Comparison of ENCODE assay signal across 8 cellular contexts in genomic region chr19:3060852-3061182, GRCh38. TPM values are rescaled to one million over a fixed set of nuclear protein-coding genes. Genes with fewer than 3 reads are reported as not detected.
DNase-seq lines count a peak whose midpoint lies in the region; ATAC-seq, FAIRE-seq and TF ChIP-seq lines count a peak whose summit lies in the region.

No MANE protein-coding gene starts in this region.

- DNase-seq in SK-N-SH (no peak), adipocyte (ENCODE audit: low read depth) (no peak), kidney (no peak), NK-92 (lab: John Stamatoyannopoulos, UW; ENCODE audit: unreplicated experiment) (no peak), NCI-H510A (lab: John Stamatoyannopoulos, UW) (no peak)

- FAIRE-seq in kidney (lab: Jason Lieb, UNC), result no peak

- POLR2A ChIA-PET in SK-N-SH (lab: Yijun Ruan, JAX), result interaction anchor here (0.6 to 1.1 kb wide), 3 partner anchors 9 to 1414 kb away, joined by 3 read pairs; no protein-coding TSS in a partner anchor

- H3K27me3 ChIP-seq in SK-N-SH (ENCODE audit: insufficient read depth) (no peaks in the 10 kb centered on the region), adipocyte (replicated peaks; ENCODE audit: control insufficient read depth, insufficient read depth, low read length) (no peaks in the 10 kb centered on the region), subcutaneous abdominal adipose tissue (ENCODE audit: control insufficient read depth in 5 of 5, insufficient read depth in 4 of 5, low read length in 5 of 5) (no peaks in the 10 kb centered on the region)

- ATAC-seq in SK-N-SH treated with all-trans-retinoic acid at 6 μM for 48 hours (no peak), GM18511 (IDR thresholded peaks at IDR 0.05; ENCODE audit: unreplicated experiment) (no peak)

- H3K36me3 ChIP-seq in SK-N-SH (replicated peaks in 1 of 2; ENCODE audit: control insufficient read depth in 1 of 2, insufficient read depth in 2 of 2, low read length in 1 of 2), result peaks cover 33% of the 10 kb centered on the region in 2 experiments
- H3K36me3 ChIP-seq in adipocyte (ENCODE audit: control insufficient read depth, insufficient read depth, low read length, severe bottlenecking), result peaks cover 26% of the 10 kb centered on the region
- H3K36me3 ChIP-seq in kidney (ENCODE audit: control insufficient read depth in 1 of 2, insufficient read depth in 2 of 2, low read length in 2 of 2), result peaks cover 5 to 17% of the 10 kb centered on the region in 2 donors
- H3K36me3 ChIP-seq in subcutaneous abdominal adipose tissue (ENCODE audit: control insufficient read depth in 5 of 5, insufficient read depth in 5 of 5, low read length in 5 of 5), result peaks cover 0 to 37% (median 30%) of the 10 kb centered on the region in 5 donors

- no peaks in the 10 kb centered on the region for H3K9me2 ChIP-seq in SK-N-SH

- TF ChIP-seq RAD21 in SK-N-SH (IDR thresholded peaks at IDR 0.05; ENCODE audit: low read length), result no peak

- no peak for TF ChIP-seq EP300 in SK-N-SH (IDR thresholded peaks at IDR 0.05; ENCODE audit: borderline replicate concordance in 1 of 2, low read depth in 1 of 2, low read length in 1 of 2)

- WGBS in SK-N-SH (ENCODE audit: low lambda C conversion rate), result 85% methylated on average over 5 of the region's 5 CpGs

- H3K79me2 ChIP-seq in SK-N-SH (ENCODE audit: insufficient read depth), result peaks cover 42% of the 10 kb centered on the region

- H3K27ac ChIP-seq in SK-N-SH (ENCODE audit: low read depth in 2 of 2, low read length in 1 of 2), result peak overlapping the region; percentile 19 to 83; a peak in 2 of 4 replicates
- H3K27ac ChIP-seq in kidney (ENCODE audit: low read depth in 2 of 2, low read length in 2 of 2), result peak overlapping the region; percentile 94
- peak overlapping the region; percentile 77 for H3K27ac ChIP-seq in subcutaneous abdominal adipose tissue (ENCODE audit: low read depth, low read length)

- H4K20me1 ChIP-seq in SK-N-SH (ENCODE audit: insufficient read depth), result peaks cover 17% of the 10 kb centered on the region

- intact Hi-C loops in kidney (cut with DNase I), result no loop called here

- no peaks in the 10 kb centered on the region for H3K9me3 ChIP-seq in SK-N-SH
- H3K9me3 ChIP-seq in adipocyte (ENCODE audit: control insufficient read depth, low read length), result no peaks in the 10 kb centered on the region
- H3K9me3 ChIP-seq in kidney (ENCODE audit: control insufficient read depth in 1 of 2, low read length in 2 of 2), result no peaks in the 10 kb centered on the region
- no peaks in the 10 kb centered on the region for H3K9me3 ChIP-seq in subcutaneous abdominal adipose tissue (ENCODE audit: control insufficient read depth in 5 of 5, low read length in 5 of 5)

- H2AFZ ChIP-seq in SK-N-SH (ENCODE audit: low read depth), result no peak overlapping the region

- CTCF ChIA-PET in SK-N-SH (lab: Yijun Ruan, JAX), result interaction anchor here (0.7 to 3.4 kb wide), 6 partner anchors 9 to 172 kb away, joined by 3 to 17 read pairs (median 4); no protein-coding TSS in a partner anchor

- peak overlapping the region; percentile 94 for H3K4me2 ChIP-seq in SK-N-SH

- no peaks in the 10 kb centered on the region for H3F3A ChIP-seq in SK-N-SH (replicated peaks; ENCODE audit: insufficient read depth)

- H3K9ac ChIP-seq in SK-N-SH, result peak overlapping the region; percentile 86
- H3K9ac ChIP-seq in adipocyte (ENCODE audit: low read length), result peak overlapping the region; percentile 93
- H3K9ac ChIP-seq in kidney (ENCODE audit: low read length in 2 of 2), result peak overlapping the region; percentile 55 to 78
- peak overlapping the region; percentile 7 to 84 (median 73) for H3K9ac ChIP-seq in subcutaneous abdominal adipose tissue (ENCODE audit: low read length in 5 of 5)

- peak overlapping the region; percentile 71 to 74 for H3K4me3 ChIP-seq in SK-N-SH (ENCODE audit: low read depth in 2 of 2, low read length in 1 of 2)
- H3K4me3 ChIP-seq in adipocyte (ENCODE audit: low read length), result peak overlapping the region; percentile 89
- H3K4me3 ChIP-seq in kidney (ENCODE audit: low read length in 2 of 2), result peak overlapping the region; percentile 64 to 67
- peak overlapping the region; percentile 55 to 78 (median 69) for H3K4me3 ChIP-seq in subcutaneous abdominal adipose tissue (ENCODE audit: low read depth in 1 of 5, low read length in 5 of 5)

- TF ChIP-seq CTCF in SK-N-SH (IDR thresholded peaks at IDR 0.05), result no peak
- TF ChIP-seq CTCF in kidney (IDR thresholded peaks at IDR 0.05; ENCODE audit: borderline replicate concordance, extremely low read depth, insufficient read depth), result no peak

- H3K4me1 ChIP-seq in SK-N-SH (ENCODE audit: control insufficient read depth in 1 of 2, insufficient read depth in 2 of 2, low read depth in 1 of 2, low read length in 1 of 2) (peaks cover 0 to 3% of the 10 kb centered on the region in 2 experiments; a peak in 1 of 4 replicates), adipocyte (ENCODE audit: control insufficient read depth, insufficient read depth, low read length) (peaks cover 24% of the 10 kb centered on the region), kidney (ENCODE audit: control insufficient read depth in 1 of 2, insufficient read depth in 1 of 2, low read depth in 1 of 2, low read length in 2 of 2) (peaks cover 22 to 38% of the 10 kb centered on the region in 2 donors), subcutaneous abdominal adipose tissue (ENCODE audit: control insufficient read depth in 5 of 5, insufficient read depth in 5 of 5, low read length in 5 of 5) (peaks cover 2 to 51% (median 46%) of the 10 kb centered on the region in 5 donors)

TF ChIP-seq in SK-N-SH, 30 proteins besides CTCF, POLR2A, EP300 and RAD21:
- TF ChIP-seq SIN3A (IDR thresholded peaks at IDR 0.05; ENCODE audit: borderline replicate concordance, low read depth, low read length) (no peak), MAX (IDR thresholded peaks at IDR 0.05; ENCODE audit: low read depth) (no peak), RCOR1 (IDR thresholded peaks at IDR 0.05; ENCODE audit: low read length) (no peak), FOXJ3 (CRISPR knock-in tag; IDR thresholded peaks at IDR 0.05) (no peak), CHD2 (IDR thresholded peaks at IDR 0.05; ENCODE audit: low read length, partially characterized antibody) (no peak)
TF ChIP-seq in SK-N-SH: peak in this region for 0.

TF ChIP-seq in SK-N-SH treated with all-trans-retinoic acid at 6 μM for 48 hours, 23 proteins besides CTCF, POLR2A, EP300 and RAD21 (continues in another document):
- TF ChIP-seq GLIS3 (CRISPR knock-in tag; IDR thresholded peaks at IDR 0.05) (no peak), RARB (CRISPR knock-in tag; IDR thresholded peaks at IDR 0.05) (no peak), ZNF8 (CRISPR knock-in tag; IDR thresholded peaks at IDR 0.05) (no peak), SNAI2 (CRISPR knock-in tag; IDR thresholded peaks at IDR 0.05) (no peak), ESRRG (CRISPR knock-in tag; IDR thresholded peaks at IDR 0.05) (no peak), ZFP3 (CRISPR knock-in tag; IDR thresholded peaks at IDR 0.05) (no peak), OSR1 (CRISPR knock-in tag; IDR thresholded peaks at IDR 0.05) (no peak), ZNF70 (CRISPR knock-in tag; IDR thresholded peaks at IDR 0.05) (no peak), ZNF565 (CRISPR knock-in tag; conservative IDR thresholded peaks at IDR 0.05; ENCODE audit: low read depth) (no peak), ZFP30 (CRISPR knock-in tag; IDR thresholded peaks at IDR 0.05) (no peak), CREB5 (CRISPR knock-in tag; IDR thresholded peaks at IDR 0.05; ENCODE audit: low read depth) (no peak), PATZ1 (CRISPR knock-in tag; IDR thresholded peaks at IDR 0.05; ENCODE audit: borderline replicate concordance) (no peak)

RNA-seq across cellular contexts. Expression of gene TLE5, which starts 1.5 kb away (rescaled TPM):
- polyA plus RNA-seq in SK-N-SH (2012; rRNA removed) (479 and 519 TPM in 2 replicates), kidney (ENCODE audit: insufficient read depth, low read depth, low replicate concordance) (580 TPM)
- polyA plus RNA-seq in SK-N-SH (2012; cell fraction: cytosol; rRNA removed), result 268 and 361 TPM in 2 replicates
- polyA plus RNA-seq in SK-N-SH (2012; cell fraction: nucleus; rRNA removed), result 542 and 572 TPM in 2 replicates
- total RNA-seq in kidney, result 526 TPM

RNA-seq across cellular contexts. Expression of gene TLE2, which starts 31.7 kb away (rescaled TPM):
- polyA plus RNA-seq in SK-N-SH (2012; rRNA removed), result 1.7 and 2.3 TPM in 2 replicates
- 0.97 and 1.9 TPM in 2 replicates for polyA plus RNA-seq in SK-N-SH (2012; cell fraction: cytosol; rRNA removed)
- polyA plus RNA-seq in SK-N-SH (2012; cell fraction: nucleus; rRNA removed), result 10.0 and 17.5 TPM in 2 replicates
- total RNA-seq in kidney, result 76.6 TPM
- 28.2 TPM for polyA plus RNA-seq in kidney (ENCODE audit: insufficient read depth, low read depth, low replicate concordance)

RNA-seq across cellular contexts. Expression of gene GNA11, which starts 33.3 kb away (rescaled TPM):
- polyA plus RNA-seq in SK-N-SH (2012; rRNA removed) (14.6 and 32.4 TPM in 2 replicates), kidney (ENCODE audit: insufficient read depth, low read depth, low replicate concordance) (43.9 TPM)
- polyA plus RNA-seq in SK-N-SH (2012; cell fraction: cytosol; rRNA removed), result 14.6 and 27.8 TPM in 2 replicates
- polyA plus RNA-seq in SK-N-SH (2012; cell fraction: nucleus; rRNA removed), result 33.0 and 35.6 TPM in 2 replicates
- 69.4 TPM for total RNA-seq in kidney
